In genomic region chr9:96489482-96489979, GRCh38 we compare ENCODE assay signal across 26 cellular contexts.
"Had no signal": no experiment of that assay in that cellular context is flagged by ENCODE, and none has a peak within 500 bp of the region (broad histone marks: within the 10 kb centered on the region; RNA-seq: fewer than 3 reads in every experiment).

No MANE protein-coding gene starts in this region.

- H3K27me3 ChIP-seq: brain microvascular endothelial cell had no signal

- DNase-seq: activated CD4-positive, alpha-beta T cell treated with anti-CD3 and anti-CD28 coated beads for 4 hours; activated CD8-positive, alpha-beta T cell treated with anti-CD3 and anti-CD28 coated beads for 36 hours; activated effector memory CD4-positive, alpha-beta T cell treated with Interleukin-2 at 50 U/mL for 16 hours; activated naive CD4-positive, alpha-beta T cell; activated T-cell treated with anti-CD3 and anti-CD28 coated beads, Interleukin-2, amount 50 U/mL, for 24 hours; amygdala; brain microvascular endothelial cell; KG1; NCI-H1092; NCI-H1417; NCI-H1930; NCI-H2171 treated with DMSO at 0.1 percent for 48 hours; NCI-H345; NCI-H510A treated with DMSO at 0.1 percent for 48 hours; NCI-H69; NK-92 treated with Interleukin-12 subunit alpha and Interleukin-12 subunit beta, amount 100 ng/mL, for 24 hours; OCI-M1; RPMI8226; T-helper 1 cell; WERI-Rb-1 had no signal

- H3K27ac ChIP-seq: brain microvascular endothelial cell, SK-N-MC, WERI-Rb-1 had no signal

- H3K4me3 Mint-ChIP-seq: activated CD8-positive, alpha-beta T cell treated with anti-CD3 and anti-CD28 coated beads for 36 hours; activated naive CD8-positive, alpha-beta T cell; activated T-cell treated with anti-CD3 and anti-CD28 coated beads, Interleukin-2, amount 50 U/mL, for 24 hours; activated T-helper 1 cell treated with anti-CD3 and anti-CD28 coated beads, Interleukin-12 subunit alpha, Interleukin-12 subunit beta, Interleukin-2, Interleukin-4 antibody, amounts not matched to agents 30 ng/mL and 10 ng/mL and 1 ng/mL, durations not matched to agents 14 hours and 24 hours and 36 hours had no signal

- ATAC-seq: activated CD4-positive, CD25-positive, alpha-beta regulatory T cell treated with anti-CD3 and anti-CD28 coated beads, Interleukin-2, amount 50 U/mL, for 24 hours; activated CD8-positive, alpha-beta T cell treated with anti-CD3 and anti-CD28 coated beads for 36 hours; Panc1; Right ventricle myocardium inferior had no signal

- H3K4me3 ChIP-seq: SK-N-MC had no signal

- H3K9me3 Mint-ChIP-seq: activated CD8-positive, alpha-beta T cell treated with anti-CD3 and anti-CD28 coated beads for 36 hours; activated T-cell treated with anti-CD3 and anti-CD28 coated beads, Interleukin-2, amount 50 U/mL, for 24 hours; activated T-helper 1 cell treated with anti-CD3 and anti-CD28 coated beads, Interleukin-12 subunit alpha, Interleukin-12 subunit beta, Interleukin-2, Interleukin-4 antibody, amounts not matched to agents 30 ng/mL and 10 ng/mL and 1 ng/mL, durations not matched to agents 14 hours and 24 hours and 36 hours had no signal

- H3K27me3 Mint-ChIP-seq: activated CD8-positive, alpha-beta T cell treated with anti-CD3 and anti-CD28 coated beads for 36 hours; activated naive CD8-positive, alpha-beta T cell; activated T-cell treated with anti-CD3 and anti-CD28 coated beads, Interleukin-2, amount 50 U/mL, for 24 hours had no signal

- H3K27ac Mint-ChIP-seq: activated CD8-positive, alpha-beta T cell treated with anti-CD3 and anti-CD28 coated beads for 36 hours; activated naive CD8-positive, alpha-beta T cell; activated T-cell treated with anti-CD3 and anti-CD28 coated beads, Interleukin-2, amount 50 U/mL, for 24 hours; activated T-helper 1 cell treated with anti-CD3 and anti-CD28 coated beads, Interleukin-12 subunit alpha, Interleukin-12 subunit beta, Interleukin-2, Interleukin-4 antibody, amounts not matched to agents 30 ng/mL and 10 ng/mL and 1 ng/mL, durations not matched to agents 14 hours and 24 hours and 36 hours had no signal
